Comparison of ENCODE assay signal across 8 cellular contexts in genomic region chr1:51237714-51238403, GRCh38. TPM values are rescaled to one million over a fixed set of nuclear protein-coding genes. Genes with fewer than 3 reads are reported as not detected.
DNase-seq lines count a peak whose midpoint lies in the region.

No MANE protein-coding gene starts in this region.

- H2AFZ ChIP-seq in neuronal stem cell (ENCODE audit: low read length): no peak overlapping the region

- peaks cover 8% of the 10 kb centered on the region for H3K4me1 ChIP-seq in ectodermal cell (ENCODE audit: control insufficient read depth, insufficient read depth, low read length)
- peaks cover 15 to 24% of the 10 kb centered on the region in 2 donors for H3K4me1 ChIP-seq in neuronal stem cell (ENCODE audit: control insufficient read depth in 2 of 2, insufficient read depth in 1 of 2, low read depth in 1 of 2, low read length in 2 of 2)

- H3K79me1 ChIP-seq in neuronal stem cell (ENCODE audit: low read depth, low read length): peaks cover 5% of the 10 kb centered on the region

- H2BK15ac ChIP-seq in neuronal stem cell (ENCODE audit: low read length): no peak overlapping the region

- peak overlapping the region; percentile 38 for H3K4me2 ChIP-seq in neuronal stem cell (ENCODE audit: insufficient read depth, low read length, poor library complexity, severe bottlenecking)

- H3K27me3 ChIP-seq in ectodermal cell (ENCODE audit: control insufficient read depth, insufficient read depth, low read length, poor library complexity, severe bottlenecking): no peaks in the 10 kb centered on the region
- no peaks in the 10 kb centered on the region for H3K27me3 ChIP-seq in neuronal stem cell (ENCODE audit: control insufficient read depth in 3 of 3, insufficient read depth in 3 of 3, low read depth in 1 of 3, low read length in 3 of 3)

- no peak overlapping the region for H3K23ac ChIP-seq in neuronal stem cell (ENCODE audit: low read depth, low read length, poor library complexity)

- H3K4ac ChIP-seq in neuronal stem cell (ENCODE audit: low read length): no peak overlapping the region

- DNase-seq in Caki2 (ENCODE audit: low read depth) (peak; percentile 40), NCI-H2029 treated with DMSO at 0.1 percent for 48 hours (lab: John Stamatoyannopoulos, UW) (peak; percentile 96), neuronal stem cell (ENCODE audit: low spot score) (peak; percentile 23), hippocampal formation (lab: John Stamatoyannopoulos, UW) (no peak), UCSD-AML1 (lab: John Stamatoyannopoulos, UW; ENCODE audit: unreplicated experiment) (no peak), HuH-7.5 (ENCODE audit: low spot score) (no peak)
- no peak for DNase-seq in activated naive CD8-positive, alpha-beta T cell treated with anti-CD3 and anti-CD28 coated beads for 36 hours

- no peak overlapping the region for H4K8ac ChIP-seq in neuronal stem cell (ENCODE audit: low read depth, low read length)

- H2BK120ac ChIP-seq in neuronal stem cell (ENCODE audit: low read depth, low read length): no peak overlapping the region

- peak overlapping the region; percentile 83 for H3K4me3 ChIP-seq in ectodermal cell (ENCODE audit: insufficient read depth, low read depth, low read length)
- H3K4me3 ChIP-seq in neuronal stem cell (ENCODE audit: low read length in 2 of 2): peak overlapping the region; percentile 27 to 83

- H3K14ac ChIP-seq in neuronal stem cell (ENCODE audit: low read length): no peak overlapping the region

- H3K27ac ChIP-seq in ectodermal cell (ENCODE audit: insufficient read depth, low read depth, low read length, poor library complexity, severe bottlenecking) (no peak overlapping the region), neuronal stem cell (replicated peaks; ENCODE audit: low read length) (peak overlapping the region; percentile 6)

- no peak overlapping the region for H2AK5ac ChIP-seq in neuronal stem cell (ENCODE audit: low read depth, low read length)

- no peak overlapping the region for H3K27ac Mint-ChIP-seq in activated naive CD8-positive, alpha-beta T cell treated with anti-CD3 and anti-CD28 coated beads for 36 hours

- H3K9ac ChIP-seq in neuronal stem cell (ENCODE audit: low read depth, low read length, poor library complexity): no peak overlapping the region

- no peak overlapping the region for H3K18ac ChIP-seq in neuronal stem cell (ENCODE audit: low read length)

- no peak overlapping the region for H2BK5ac ChIP-seq in neuronal stem cell (ENCODE audit: low read length)

- H2BK12ac ChIP-seq in neuronal stem cell (ENCODE audit: low read length): no peak overlapping the region

- H4K91ac ChIP-seq in neuronal stem cell (ENCODE audit: low read depth, low read length, poor library complexity): no peak overlapping the region

- peaks cover 5% of the 10 kb centered on the region for H3K36me3 Mint-ChIP-seq in activated naive CD8-positive, alpha-beta T cell treated with anti-CD3 and anti-CD28 coated beads for 36 hours

- H3K4me3 Mint-ChIP-seq in activated naive CD8-positive, alpha-beta T cell treated with anti-CD3 and anti-CD28 coated beads for 36 hours: no peak overlapping the region

- H3K4me1 Mint-ChIP-seq in activated naive CD8-positive, alpha-beta T cell treated with anti-CD3 and anti-CD28 coated beads for 36 hours: peaks cover 36% of the 10 kb centered on the region

- WGBS in ectodermal cell, 2 experiments: 39 to 44% methylated on average over 8 of the region's 8 CpGs
- WGBS in neuronal stem cell (ENCODE audit: extremely low coverage in 2 of 2, insufficient read length in 2 of 2, insufficient replicate concordance in 1 of 2), 2 donors: no CpG with 5 or more reads among the region's 8 CpGs

- no peaks in the 10 kb centered on the region for H3K27me3 Mint-ChIP-seq in activated naive CD8-positive, alpha-beta T cell treated with anti-CD3 and anti-CD28 coated beads for 36 hours

- in situ Hi-C loops in Caki2 (cut with HindIII; ENCODE audit: low pct_unique_long_range_greater_than_20kb, low sequenced_read_pairs): no loop called here

- H3K36me3 ChIP-seq in ectodermal cell (ENCODE audit: control insufficient read depth, insufficient read depth, low read length) (no peaks in the 10 kb centered on the region), neuronal stem cell (replicated peaks in 1 of 2; ENCODE audit: control insufficient read depth in 2 of 2, insufficient read depth in 2 of 2, low read length in 2 of 2) (peaks cover 0 to 2% of the 10 kb centered on the region in 2 donors)

- no peaks in the 10 kb centered on the region for H3K9me3 Mint-ChIP-seq in activated naive CD8-positive, alpha-beta T cell treated with anti-CD3 and anti-CD28 coated beads for 36 hours

- H3K9me3 ChIP-seq in ectodermal cell (ENCODE audit: control insufficient read depth, low read length): no peaks in the 10 kb centered on the region
- no peaks in the 10 kb centered on the region for H3K9me3 ChIP-seq in neuronal stem cell (replicated peaks in 1 of 2; ENCODE audit: control insufficient read depth in 2 of 2, insufficient read depth in 1 of 2, low read depth in 1 of 2, low read length in 2 of 2)

RNA-seq across cellular contexts. Expression of gene RNF11, which starts 1.8 kb away (rescaled TPM):
- total RNA-seq in Caki2 (2014; rRNA removed; shearing (Covaris generic); ENCODE audit: low replicate concordance): 52.8 and 54.1 TPM in 2 replicates
- polyA plus RNA-seq in ectodermal cell (2013, experiment 1 of 4): 72.4 TPM
- 77.8 TPM for polyA plus RNA-seq in ectodermal cell (2013, experiment 2 of 4)
- polyA plus RNA-seq in ectodermal cell (2013, experiment 3 of 4): 56.2 TPM
- polyA plus RNA-seq in ectodermal cell (2013, experiment 4 of 4): 59.2 TPM
- polyA plus RNA-seq in neuronal stem cell (2013, experiment 1 of 2): 53.2 TPM
- 55.3 TPM for polyA plus RNA-seq in neuronal stem cell (2013, experiment 2 of 2)
- 10 to 100 TPM; 28.5 to 33.0 TPM for total RNA-seq in activated naive CD8-positive, alpha-beta T cell treated with anti-CD3 and anti-CD28 coated beads for 36 hours

Comparison
In these comparisons a context has a peak if more than half of its experiments do, and no peak if none do; other contexts are left out.
1. DNase-seq: peak in Caki2 (single experiment), NCI-H2029 treated with DMSO at 0.1 percent for 48 hours (single experiment) and neuronal stem cell (single experiment); none in hippocampal formation (0 of 2), UCSD-AML1 (single experiment), activated naive CD8-positive, alpha-beta T cell treated with anti-CD3 and anti-CD28 coated beads for 36 hours (single experiment) and HuH-7.5 (single experiment).